In the genomic region with DNA sequence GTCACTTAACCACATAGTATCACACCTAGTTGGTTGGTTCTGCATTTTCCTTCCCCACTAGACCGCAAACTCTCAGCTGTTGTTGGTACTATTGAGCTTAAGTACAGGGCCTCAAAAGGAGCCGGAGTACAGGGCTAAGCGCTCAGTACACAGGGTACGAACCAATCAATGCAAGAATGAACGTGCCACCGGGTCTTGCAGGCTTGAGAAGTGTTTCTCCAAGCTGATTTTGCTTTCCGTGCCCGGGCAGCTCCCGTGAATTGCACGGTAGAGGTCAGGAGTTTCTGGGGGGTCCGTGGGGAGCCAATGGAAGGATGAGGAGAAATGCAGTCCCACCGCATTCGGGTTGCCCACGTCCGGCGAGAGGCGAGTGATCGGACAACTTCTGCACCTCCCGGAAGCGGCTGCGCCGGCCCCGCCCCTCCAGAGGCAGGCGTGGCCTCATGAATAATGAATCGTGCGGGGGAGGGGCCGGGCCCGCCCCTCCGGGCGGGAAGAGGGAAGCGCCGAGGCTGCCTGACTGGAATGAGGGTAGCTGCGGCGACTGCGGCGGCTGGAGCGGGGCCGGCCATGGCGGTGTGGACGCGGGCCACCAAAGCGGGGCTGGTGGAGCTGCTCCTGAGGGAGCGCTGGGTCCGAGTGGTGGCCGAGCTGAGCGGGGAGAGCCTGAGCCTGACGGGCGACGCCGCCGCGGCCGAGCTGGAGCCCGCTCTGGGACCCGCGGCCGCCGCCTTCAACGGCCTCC, we compare ENCODE assay signal across 1 cellular context.
TF ChIP-seq lines count a peak whose summit lies in the region.

A gene (plus strand): TSS at position 523 of the 745 bp plus-strand sequence. CDS start 3 bp downstream, at position 526.

TF ChIP-seq in HepG2, 621 proteins besides CTCF, POLR2A, EP300 and RAD21 (continued from another document and continues in another):
- TF ChIP-seq, protein P1, sequence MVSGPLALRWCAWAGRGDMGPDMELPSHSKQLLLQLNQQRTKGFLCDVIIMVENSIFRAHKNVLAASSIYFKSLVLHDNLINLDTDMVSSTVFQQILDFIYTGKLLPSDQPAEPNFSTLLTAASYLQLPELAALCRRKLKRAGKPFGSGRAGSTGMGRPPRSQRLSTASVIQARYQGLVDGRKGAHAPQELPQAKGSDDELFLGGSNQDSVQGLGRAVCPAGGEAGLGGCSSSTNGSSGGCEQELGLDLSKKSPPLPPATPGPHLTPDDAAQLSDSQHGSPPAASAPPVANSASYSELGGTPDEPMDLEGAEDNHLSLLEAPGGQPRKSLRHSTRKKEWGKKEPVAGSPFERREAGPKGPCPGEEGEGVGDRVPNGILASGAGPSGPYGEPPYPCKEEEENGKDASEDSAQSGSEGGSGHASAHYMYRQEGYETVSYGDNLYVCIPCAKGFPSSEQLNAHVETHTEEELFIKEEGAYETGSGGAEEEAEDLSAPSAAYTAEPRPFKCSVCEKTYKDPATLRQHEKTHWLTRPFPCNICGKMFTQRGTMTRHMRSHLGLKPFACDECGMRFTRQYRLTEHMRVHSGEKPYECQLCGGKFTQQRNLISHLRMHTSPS (CRISPR knock-in tag; IDR thresholded peaks at IDR 0.05; ENCODE audit: low read depth) = peak; percentile 36
- TF ChIP-seq DMAP1 (CRISPR knock-in tag; IDR thresholded peaks at IDR 0.05) (peak; percentile 80), ZC3H13 (CRISPR knock-in tag; IDR thresholded peaks at IDR 0.05) (no peak), RFXAP (CRISPR knock-in tag; IDR thresholded peaks at IDR 0.05; ENCODE audit: borderline replicate concordance) (no peak; the same call in 1 of the 2 replicates), NR2F1 (CRISPR knock-in tag; IDR thresholded peaks at IDR 0.05) (no peak; a peak in 1 of 4 replicates), KMT2A (CRISPR knock-in tag; IDR thresholded peaks at IDR 0.05) (peak; percentile 92), ZBTB1 (CRISPR knock-in tag; IDR thresholded peaks at IDR 0.05; ENCODE audit: borderline replicate concordance) (no peak), ZNF24 (IDR thresholded peaks at IDR 0.05) (no peak), ZFYVE20 (CRISPR knock-in tag; IDR thresholded peaks at IDR 0.05; ENCODE audit: borderline replicate concordance, low read depth) (no peak), NFE2L2 (IDR thresholded peaks at IDR 0.05; ENCODE audit: low read length) (no peak), EEA1 (CRISPR knock-in tag; IDR thresholded peaks at IDR 0.05; ENCODE audit: borderline replicate concordance) (no peak), ZNF468 (CRISPR knock-in tag; IDR thresholded peaks at IDR 0.05) (no peak), POGZ (CRISPR knock-in tag; IDR thresholded peaks at IDR 0.05) (peak; percentile 67), KAT7 (CRISPR knock-in tag; IDR thresholded peaks at IDR 0.05; ENCODE audit: borderline replicate concordance) (no peak), ZSCAN22 (CRISPR knock-in tag; IDR thresholded peaks at IDR 0.05) (no peak), ZNF547 (CRISPR knock-in tag; IDR thresholded peaks at IDR 0.05) (peak; percentile 92), ZMYM3 (CRISPR knock-in tag; IDR thresholded peaks at IDR 0.05) (peak; percentile 24; the same call in 1 of the 2 replicates), ETV5 (CRISPR knock-in tag; IDR thresholded peaks at IDR 0.05; ENCODE audit: borderline replicate concordance) (peak; percentile 96), ZNF552 (CRISPR knock-in tag; IDR thresholded peaks at IDR 0.05; ENCODE audit: borderline replicate concordance) (0 out of 2 replicates have a peak, but pooled peaks have one; percentile 41), ZNF296 (CRISPR knock-in tag; conservative IDR thresholded peaks at IDR 0.05) (no peak), ZNF543 (CRISPR knock-in tag; IDR thresholded peaks at IDR 0.05) (peak; percentile 38), KDM6A (CRISPR knock-in tag; IDR thresholded peaks at IDR 0.05; ENCODE audit: low read depth) (0 out of 2 replicates have a peak, but pooled peaks have one; percentile 16), FOXK1 (CRISPR knock-in tag; IDR thresholded peaks at IDR 0.05; ENCODE audit: borderline replicate concordance, low read depth) (peak; percentile 61), PHF5A (CRISPR knock-in tag; IDR thresholded peaks at IDR 0.05; ENCODE audit: low read depth, unreplicated experiment) (no peak), EED (CRISPR knock-in tag; IDR thresholded peaks at IDR 0.05) (peak; percentile 76), HMG20A (CRISPR knock-in tag; IDR thresholded peaks at IDR 0.05; ENCODE audit: borderline replicate concordance) (no peak), SNAI1 (CRISPR knock-in tag; IDR thresholded peaks at IDR 0.05; ENCODE audit: borderline replicate concordance) (peak; percentile 59; the same call in 1 of the 2 replicates), ZNF256 (CRISPR knock-in tag; conservative IDR thresholded peaks at IDR 0.05) (no peak; the same call in 1 of the 2 replicates), MTF1 (CRISPR knock-in tag; IDR thresholded peaks at IDR 0.05) (no peak), ONECUT2 (CRISPR knock-in tag; IDR thresholded peaks at IDR 0.05) (peak; percentile 67; the same call in 1 of the 2 replicates), ZNF333 (CRISPR knock-in tag; IDR thresholded peaks at IDR 0.05; ENCODE audit: borderline replicate concordance) (0 out of 2 replicates have a peak, but pooled peaks have one; percentile 66), ZNF878 (CRISPR knock-in tag; IDR thresholded peaks at IDR 0.05) (no peak), ZNF530 (CRISPR knock-in tag; IDR thresholded peaks at IDR 0.05; ENCODE audit: low read depth) (no peak), HNRNPLL (IDR thresholded peaks at IDR 0.05; ENCODE audit: low read depth, low read length, poor library complexity, severe bottlenecking) (peak; percentile 94), RNF2 (conservative IDR thresholded peaks at IDR 0.05; ENCODE audit: low read depth) (no peak; the same call in 1 of the 2 replicates), ZNF570 (CRISPR knock-in tag; IDR thresholded peaks at IDR 0.05; ENCODE audit: borderline replicate concordance) (no peak), ZNF589 (CRISPR knock-in tag; conservative IDR thresholded peaks at IDR 0.05) (peak; percentile 72; the same call in 1 of the 2 replicates), SETDB1 (CRISPR knock-in tag; IDR thresholded peaks at IDR 0.05; ENCODE audit: borderline replicate concordance) (no peak), CENPX (CRISPR knock-in tag; IDR thresholded peaks at IDR 0.05) (no peak), ZFP37 (CRISPR knock-in tag; IDR thresholded peaks at IDR 0.05; ENCODE audit: borderline replicate concordance) (no peak), PHB2 (IDR thresholded peaks at IDR 0.05; ENCODE audit: partially characterized antibody) (no peak), SP140L (CRISPR knock-in tag; IDR thresholded peaks at IDR 0.05; ENCODE audit: borderline replicate concordance) (0 out of 2 replicates have a peak, but pooled peaks have one; percentile 42), ATF7-NPFF (CRISPR knock-in tag; IDR thresholded peaks at IDR 0.05; ENCODE audit: low read depth) (peak; percentile 60)
- TF ChIP-seq, protein P2, sequence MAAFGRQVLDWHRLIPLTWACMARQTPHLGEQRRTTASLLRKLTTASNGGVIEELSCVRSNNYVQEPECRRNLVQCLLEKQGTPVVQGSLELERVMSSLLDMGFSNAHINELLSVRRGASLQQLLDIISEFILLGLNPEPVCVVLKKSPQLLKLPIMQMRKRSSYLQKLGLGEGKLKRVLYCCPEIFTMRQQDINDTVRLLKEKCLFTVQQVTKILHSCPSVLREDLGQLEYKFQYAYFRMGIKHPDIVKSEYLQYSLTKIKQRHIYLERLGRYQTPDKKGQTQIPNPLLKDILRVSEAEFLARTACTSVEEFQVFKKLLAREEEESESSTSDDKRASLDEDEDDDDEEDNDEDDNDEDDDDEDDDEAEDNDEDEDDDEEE (CRISPR knock-in tag; IDR thresholded peaks at IDR 0.05) = peak; percentile 91; the same call in 1 of the 2 replicates
- TF ChIP-seq, protein P3, sequence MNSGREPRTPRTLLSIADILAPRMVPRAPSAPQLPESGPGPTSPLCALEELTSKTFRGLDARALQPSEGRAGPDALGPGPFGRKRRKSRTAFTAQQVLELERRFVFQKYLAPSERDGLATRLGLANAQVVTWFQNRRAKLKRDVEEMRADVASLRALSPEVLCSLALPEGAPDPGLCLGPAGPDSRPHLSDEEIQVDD (CRISPR knock-in tag; IDR thresholded peaks at IDR 0.05; ENCODE audit: borderline replicate concordance) = peak; percentile 81; the same call in 1 of the 2 replicates
- TF ChIP-seq, protein P4, sequence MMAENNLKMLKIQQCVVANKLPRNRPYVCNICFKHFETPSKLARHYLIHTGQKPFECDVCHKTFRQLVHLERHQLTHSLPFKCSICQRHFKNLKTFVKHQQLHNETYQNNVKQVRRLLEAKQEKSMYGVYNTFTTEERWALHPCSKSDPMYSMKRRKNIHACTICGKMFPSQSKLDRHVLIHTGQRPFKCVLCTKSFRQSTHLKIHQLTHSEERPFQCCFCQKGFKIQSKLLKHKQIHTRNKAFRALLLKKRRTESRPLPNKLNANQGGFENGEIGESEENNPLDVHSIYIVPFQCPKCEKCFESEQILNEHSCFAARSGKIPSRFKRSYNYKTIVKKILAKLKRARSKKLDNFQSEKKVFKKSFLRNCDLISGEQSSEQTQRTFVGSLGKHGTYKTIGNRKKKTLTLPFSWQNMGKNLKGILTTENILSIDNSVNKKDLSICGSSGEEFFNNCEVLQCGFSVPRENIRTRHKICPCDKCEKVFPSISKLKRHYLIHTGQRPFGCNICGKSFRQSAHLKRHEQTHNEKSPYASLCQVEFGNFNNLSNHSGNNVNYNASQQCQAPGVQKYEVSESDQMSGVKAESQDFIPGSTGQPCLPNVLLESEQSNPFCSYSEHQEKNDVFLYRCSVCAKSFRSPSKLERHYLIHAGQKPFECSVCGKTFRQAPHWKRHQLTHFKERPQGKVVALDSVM (CRISPR knock-in tag; IDR thresholded peaks at IDR 0.05) = peak; percentile 65
- TF ChIP-seq, protein P5, sequence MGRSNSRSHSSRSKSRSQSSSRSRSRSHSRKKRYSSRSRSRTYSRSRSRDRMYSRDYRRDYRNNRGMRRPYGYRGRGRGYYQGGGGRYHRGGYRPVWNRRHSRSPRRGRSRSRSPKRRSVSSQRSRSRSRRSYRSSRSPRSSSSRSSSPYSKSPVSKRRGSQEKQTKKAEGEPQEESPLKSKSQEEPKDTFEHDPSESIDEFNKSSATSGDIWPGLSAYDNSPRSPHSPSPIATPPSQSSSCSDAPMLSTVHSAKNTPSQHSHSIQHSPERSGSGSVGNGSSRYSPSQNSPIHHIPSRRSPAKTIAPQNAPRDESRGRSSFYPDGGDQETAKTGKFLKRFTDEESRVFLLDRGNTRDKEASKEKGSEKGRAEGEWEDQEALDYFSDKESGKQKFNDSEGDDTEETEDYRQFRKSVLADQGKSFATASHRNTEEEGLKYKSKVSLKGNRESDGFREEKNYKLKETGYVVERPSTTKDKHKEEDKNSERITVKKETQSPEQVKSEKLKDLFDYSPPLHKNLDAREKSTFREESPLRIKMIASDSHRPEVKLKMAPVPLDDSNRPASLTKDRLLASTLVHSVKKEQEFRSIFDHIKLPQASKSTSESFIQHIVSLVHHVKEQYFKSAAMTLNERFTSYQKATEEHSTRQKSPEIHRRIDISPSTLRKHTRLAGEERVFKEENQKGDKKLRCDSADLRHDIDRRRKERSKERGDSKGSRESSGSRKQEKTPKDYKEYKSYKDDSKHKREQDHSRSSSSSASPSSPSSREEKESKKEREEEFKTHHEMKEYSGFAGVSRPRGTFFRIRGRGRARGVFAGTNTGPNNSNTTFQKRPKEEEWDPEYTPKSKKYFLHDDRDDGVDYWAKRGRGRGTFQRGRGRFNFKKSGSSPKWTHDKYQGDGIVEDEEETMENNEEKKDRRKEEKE (IDR thresholded peaks at IDR 0.05) = no peak
- TF ChIP-seq, protein P6, sequence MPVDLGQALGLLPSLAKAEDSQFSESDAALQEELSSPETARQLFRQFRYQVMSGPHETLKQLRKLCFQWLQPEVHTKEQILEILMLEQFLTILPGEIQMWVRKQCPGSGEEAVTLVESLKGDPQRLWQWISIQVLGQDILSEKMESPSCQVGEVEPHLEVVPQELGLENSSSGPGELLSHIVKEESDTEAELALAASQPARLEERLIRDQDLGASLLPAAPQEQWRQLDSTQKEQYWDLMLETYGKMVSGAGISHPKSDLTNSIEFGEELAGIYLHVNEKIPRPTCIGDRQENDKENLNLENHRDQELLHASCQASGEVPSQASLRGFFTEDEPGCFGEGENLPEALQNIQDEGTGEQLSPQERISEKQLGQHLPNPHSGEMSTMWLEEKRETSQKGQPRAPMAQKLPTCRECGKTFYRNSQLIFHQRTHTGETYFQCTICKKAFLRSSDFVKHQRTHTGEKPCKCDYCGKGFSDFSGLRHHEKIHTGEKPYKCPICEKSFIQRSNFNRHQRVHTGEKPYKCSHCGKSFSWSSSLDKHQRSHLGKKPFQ (CRISPR knock-in tag; IDR thresholded peaks at IDR 0.05; ENCODE audit: insufficient replicate concordance) = peak; percentile 54
- TF ChIP-seq, protein P7, sequence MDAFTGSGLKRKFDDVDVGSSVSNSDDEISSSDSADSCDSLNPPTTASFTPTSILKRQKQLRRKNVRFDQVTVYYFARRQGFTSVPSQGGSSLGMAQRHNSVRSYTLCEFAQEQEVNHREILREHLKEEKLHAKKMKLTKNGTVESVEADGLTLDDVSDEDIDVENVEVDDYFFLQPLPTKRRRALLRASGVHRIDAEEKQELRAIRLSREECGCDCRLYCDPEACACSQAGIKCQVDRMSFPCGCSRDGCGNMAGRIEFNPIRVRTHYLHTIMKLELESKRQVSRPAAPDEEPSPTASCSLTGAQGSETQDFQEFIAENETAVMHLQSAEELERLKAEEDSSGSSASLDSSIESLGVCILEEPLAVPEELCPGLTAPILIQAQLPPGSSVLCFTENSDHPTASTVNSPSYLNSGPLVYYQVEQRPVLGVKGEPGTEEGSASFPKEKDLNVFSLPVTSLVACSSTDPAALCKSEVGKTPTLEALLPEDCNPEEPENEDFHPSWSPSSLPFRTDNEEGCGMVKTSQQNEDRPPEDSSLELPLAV (CRISPR knock-in tag; conservative IDR thresholded peaks at IDR 0.05; ENCODE audit: low read depth) = no peak
- TF ChIP-seq, protein P8, sequence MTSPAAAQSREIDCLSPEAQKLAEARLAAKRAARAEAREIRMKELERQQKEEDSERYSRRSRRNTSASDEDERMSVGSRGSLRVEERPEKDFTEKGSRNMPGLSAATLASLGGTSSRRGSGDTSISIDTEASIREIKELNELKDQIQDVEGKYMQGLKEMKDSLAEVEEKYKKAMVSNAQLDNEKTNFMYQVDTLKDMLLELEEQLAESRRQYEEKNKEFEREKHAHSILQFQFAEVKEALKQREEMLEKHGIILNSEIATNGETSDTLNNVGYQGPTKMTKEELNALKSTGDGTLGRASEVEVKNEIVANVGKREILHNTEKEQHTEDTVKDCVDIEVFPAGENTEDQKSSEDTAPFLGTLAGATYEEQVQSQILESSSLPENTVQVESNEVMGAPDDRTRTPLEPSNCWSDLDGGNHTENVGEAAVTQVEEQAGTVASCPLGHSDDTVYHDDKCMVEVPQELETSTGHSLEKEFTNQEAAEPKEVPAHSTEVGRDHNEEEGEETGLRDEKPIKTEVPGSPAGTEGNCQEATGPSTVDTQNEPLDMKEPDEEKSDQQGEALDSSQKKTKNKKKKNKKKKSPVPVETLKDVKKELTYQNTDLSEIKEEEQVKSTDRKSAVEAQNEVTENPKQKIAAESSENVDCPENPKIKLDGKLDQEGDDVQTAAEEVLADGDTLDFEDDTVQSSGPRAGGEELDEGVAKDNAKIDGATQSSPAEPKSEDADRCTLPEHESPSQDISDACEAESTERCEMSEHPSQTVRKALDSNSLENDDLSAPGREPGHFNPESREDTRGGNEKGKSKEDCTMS (CRISPR knock-in tag; conservative IDR thresholded peaks at IDR 0.05) = no peak
- TF ChIP-seq, protein P9, sequence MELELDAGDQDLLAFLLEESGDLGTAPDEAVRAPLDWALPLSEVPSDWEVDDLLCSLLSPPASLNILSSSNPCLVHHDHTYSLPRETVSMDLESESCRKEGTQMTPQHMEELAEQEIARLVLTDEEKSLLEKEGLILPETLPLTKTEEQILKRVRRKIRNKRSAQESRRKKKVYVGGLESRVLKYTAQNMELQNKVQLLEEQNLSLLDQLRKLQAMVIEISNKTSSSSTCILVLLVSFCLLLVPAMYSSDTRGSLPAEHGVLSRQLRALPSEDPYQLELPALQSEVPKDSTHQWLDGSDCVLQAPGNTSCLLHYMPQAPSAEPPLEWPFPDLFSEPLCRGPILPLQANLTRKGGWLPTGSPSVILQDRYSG (CRISPR knock-in tag; IDR thresholded peaks at IDR 0.05) = peak; percentile 60
